In genomic region chr2:56444339-56444738, GRCh38 we compare ENCODE assay signal across 13 cellular contexts.
DNase-seq lines count a peak whose midpoint lies in the region; ATAC-seq and TF ChIP-seq lines count a peak whose summit lies in the region.
"Had no signal": no experiment of that assay in that cellular context is flagged by ENCODE, and none has a peak within 500 bp of the region (broad histone marks: within the 10 kb centered on the region; RNA-seq: fewer than 3 reads in every experiment).

No MANE protein-coding gene starts in this region.

- H3K56ac ChIP-seq in H9 (ENCODE audit: insufficient read length, low read depth, low read length): no peak overlapping the region

- H4K5ac ChIP-seq in H9 (ENCODE audit: insufficient read length, low read depth, low read length): no peak overlapping the region

- H2AFZ ChIP-seq in H9 (ENCODE audit: low read length): no peak overlapping the region

- ATAC-seq in Right ventricle myocardium superior (ENCODE audit: poor library complexity): no peak
- ATAC-seq in effector memory CD8-positive, alpha-beta T cell (replicated peaks): no peak
- ATAC-seq in GM19035 (IDR thresholded peaks at IDR 0.05; ENCODE audit: unreplicated experiment): no peak
- ATAC-seq: esophagus mucosa had no signal

- no peak overlapping the region for H3K18ac ChIP-seq in H9 (ENCODE audit: insufficient read length, low read depth, low read length)

- no peak overlapping the region for H3K4me3 ChIP-seq in right atrium auricular region
- H3K4me3 ChIP-seq in epithelial cell of proximal tubule (ENCODE audit: low read depth, low read length): no peak overlapping the region

- no CpG with 5 or more reads among the region's 4 CpGs for WGBS in H9 (ENCODE audit: extremely low coverage, insufficient read length, low lambda C conversion rate)

- H2BK5ac ChIP-seq in H9 (ENCODE audit: insufficient read length, low read length): no peak overlapping the region

- H4K20me1 ChIP-seq in H9 (ENCODE audit: control insufficient read depth, insufficient read depth, insufficient read length): no peaks in the 10 kb centered on the region

- no peaks in the 10 kb centered on the region for H3K36me3 ChIP-seq in right atrium auricular region

- H3K4me3 Mint-ChIP-seq in effector memory CD8-positive, alpha-beta T cell: no peak overlapping the region
- H3K4me3 Mint-ChIP-seq in H9: no peak overlapping the region

- H2BK12ac ChIP-seq in H9 (ENCODE audit: insufficient read length, low read depth, low read length): no peak overlapping the region

- H4K91ac ChIP-seq in H9 (ENCODE audit: insufficient read length, low read depth, low read length): no peak overlapping the region

- H3K79me2 ChIP-seq in H9 (ENCODE audit: insufficient read depth, low read length): no peaks in the 10 kb centered on the region

- H3K27ac Mint-ChIP-seq in effector memory CD8-positive, alpha-beta T cell: no peak overlapping the region
- no peak overlapping the region for H3K27ac Mint-ChIP-seq in H9

- H3K14ac ChIP-seq in H9 (ENCODE audit: insufficient read depth, low read length): no peak overlapping the region

- no peaks in the 10 kb centered on the region for H3K4me1 Mint-ChIP-seq in effector memory CD8-positive, alpha-beta T cell (ENCODE audit: low read depth in 2 of 2)
- peaks cover 17 to 20% of the 10 kb centered on the region in 2 experiments for H3K4me1 Mint-ChIP-seq in H9

- H3K27me3 Mint-ChIP-seq in effector memory CD8-positive, alpha-beta T cell: no peaks in the 10 kb centered on the region
- no peaks in the 10 kb centered on the region for H3K27me3 Mint-ChIP-seq in H9 (ENCODE audit: low read depth)

- intact Hi-C loops in Right ventricle myocardium superior (cut with DNase I): no loop called here

- no peak overlapping the region for H3K23ac ChIP-seq in H9 (ENCODE audit: insufficient read length, low read depth, low read length)

- no peaks in the 10 kb centered on the region for H3K79me1 ChIP-seq in H9 (ENCODE audit: insufficient read depth, low read depth, low read length, poor library complexity, severe bottlenecking)

- no peak overlapping the region for H3K4ac ChIP-seq in H9 (ENCODE audit: low read depth, low read length)

- DNase-seq in Right ventricle myocardium superior: peak; percentile 42
- no peak for DNase-seq in right atrium auricular region (ENCODE audit: low spot score)
- DNase-seq in NCI-H446 (lab: John Stamatoyannopoulos, UW): peak; percentile 22 to 77
- peak; percentile 45 for DNase-seq in epithelial cell of proximal tubule (ENCODE audit: low read depth)
- peak; percentile 61 for DNase-seq in ureter (ENCODE audit: low spot score)
- DNase-seq in effector memory CD8-positive, alpha-beta T cell: no peak
- DNase-seq in H9: no peak
- DNase-seq: anterior cingulate cortex; islet precursor cell; occipital lobe; stimulated activated CD4-positive, alpha-beta T cell treated with anti-CD3 and anti-CD28 coated beads, Interleukin-4, amount 100 ng/mL, for 4 hours had no signal

- no peaks in the 10 kb centered on the region for H3K36me3 Mint-ChIP-seq in effector memory CD8-positive, alpha-beta T cell (ENCODE audit: insufficient read depth)
- no peaks in the 10 kb centered on the region for H3K36me3 Mint-ChIP-seq in H9 (ENCODE audit: insufficient read depth in 1 of 3, low read depth in 3 of 3)

- H4K8ac ChIP-seq in H9 (replicated peaks; ENCODE audit: insufficient read length, low read depth, low read length): no peak overlapping the region

- H3K4me1 ChIP-seq in right atrium auricular region: no peaks in the 10 kb centered on the region
- H3K4me1 ChIP-seq in H9 (ENCODE audit: insufficient read depth, low read length): peaks cover 6% of the 10 kb centered on the region

- TF ChIP-seq CTCF in right atrium auricular region (IDR thresholded peaks at IDR 0.05) (no peak), epithelial cell of proximal tubule (conservative IDR thresholded peaks at IDR 0.05; ENCODE audit: low read depth, low read length) (no peak), H9 (conservative IDR thresholded peaks at IDR 0.05) (no peak)

- H2BK120ac ChIP-seq in H9 (ENCODE audit: low read depth, low read length, poor library complexity, severe bottlenecking): no peak overlapping the region

- H3K27ac ChIP-seq in right atrium auricular region: no peak overlapping the region
- H3K27ac ChIP-seq in H9 (ENCODE audit: insufficient read length, low read depth, low read length): no peak overlapping the region

- H3K27me3 ChIP-seq in right atrium auricular region: no peaks in the 10 kb centered on the region
- no peaks in the 10 kb centered on the region for H3K27me3 ChIP-seq in H9 (ENCODE audit: insufficient read depth, low read length)

- H3K9me3 ChIP-seq in right atrium auricular region (no peaks in the 10 kb centered on the region), H9 (ENCODE audit: control insufficient read depth, low read depth, low read length) (no peaks in the 10 kb centered on the region)

- no peak overlapping the region for H2BK20ac ChIP-seq in H9 (ENCODE audit: low read depth, low read length, poor library complexity, severe bottlenecking)

- H2AK5ac ChIP-seq in H9 (ENCODE audit: insufficient read length, low read length): no peak overlapping the region

- H3K9me3 Mint-ChIP-seq in effector memory CD8-positive, alpha-beta T cell: peaks cover 5 to 7% of the 10 kb centered on the region in 2 donors
- H3K9me3 Mint-ChIP-seq in H9: no peaks in the 10 kb centered on the region; a peak in 1 of 5 replicates

- no peak overlapping the region for H3T11ph ChIP-seq in H9 (ENCODE audit: low read length)

- H3K9ac ChIP-seq in H9 (ENCODE audit: extremely low read depth, insufficient read length, low read length): no peak overlapping the region

- no peak overlapping the region for H3K4me2 ChIP-seq in H9 (ENCODE audit: insufficient read depth, insufficient read length, low read length)

- H3K23me2 ChIP-seq in H9 (ENCODE audit: insufficient read length, low read depth, low read length, poor library complexity, severe bottlenecking): no peaks in the 10 kb centered on the region

- H2BK15ac ChIP-seq in H9 (ENCODE audit: low read depth, low read length): no peak overlapping the region

Comparison
In these comparisons a context has a peak if more than half of its experiments do, and no peak if none do; other contexts are left out.
1. DNase-seq: peak in Right ventricle myocardium superior (single experiment), NCI-H446 (2 of 2), epithelial cell of proximal tubule (single experiment) and ureter (single experiment); none in right atrium auricular region (single experiment), effector memory CD8-positive, alpha-beta T cell (0 of 3) and H9 (single experiment).